ENCODE assay signal across 14 cellular contexts in the genomic region with DNA sequence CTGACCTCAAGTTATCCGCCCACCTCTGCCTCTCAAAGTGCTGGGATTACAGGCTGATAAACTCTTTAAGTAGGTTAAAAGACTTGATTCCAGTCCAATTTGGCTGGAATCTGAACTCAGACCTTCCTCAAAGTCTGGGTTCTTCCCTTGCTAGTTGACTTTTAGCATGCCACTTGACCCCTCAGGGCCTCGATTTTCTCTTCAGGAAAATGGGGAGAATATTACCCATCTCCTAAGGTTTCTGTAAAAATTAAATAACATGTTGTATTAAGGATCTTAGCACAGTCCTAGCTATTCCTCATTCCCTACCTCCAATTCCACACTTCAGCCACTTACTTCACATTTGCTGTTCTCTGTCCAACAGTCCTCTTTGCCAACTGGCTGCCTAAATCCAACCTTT. TPM values are rescaled to one million over a fixed set of nuclear protein-coding genes. Genes with fewer than 3 reads are reported as not detected.
DNase-seq lines count a peak whose midpoint lies in the region; ATAC-seq and TF ChIP-seq lines count a peak whose summit lies in the region.
"Had no signal": no experiment of that assay in that cellular context is flagged by ENCODE, and none has a peak within 500 bp of the region (broad histone marks: within the 10 kb centered on the region; RNA-seq: fewer than 3 reads in every experiment).

No MANE protein-coding gene starts in this region.

- H3K27me3 Mint-ChIP-seq in endodermal cell (ENCODE audit: insufficient read depth): no peaks in the 10 kb centered on the region
- H3K27me3 Mint-ChIP-seq in neural progenitor cell (ENCODE audit: insufficient read depth, low read depth): no peaks in the 10 kb centered on the region
- H3K27me3 Mint-ChIP-seq in CD8-positive, alpha-beta T cell (ENCODE audit: low read depth): no peaks in the 10 kb centered on the region
- H3K27me3 Mint-ChIP-seq: activated CD4-positive, alpha-beta memory T cell treated with anti-CD3 and anti-CD28 coated beads, Interleukin-2, amount 10 ng/mL, durations not matched to agents 7 days and 5 days had no signal

- WGBS in endodermal cell (ENCODE audit: insufficient coverage in 1 of 2, insufficient read length in 1 of 2), 2 experiments: 80 to 86% methylated on average over 1 to 2 of the region's 2 CpGs

- H3K9me3 ChIP-seq in BLaER1 treated with 17β-estradiol and CSF1 and Interleukin-3, amounts not matched to agents 10 nM and 100 nM (replicated peaks in 1 of 11): no peaks in the 10 kb centered on the region
- H3K9me3 ChIP-seq in Loucy (ENCODE audit: insufficient read depth, low read depth, low read length): no peaks in the 10 kb centered on the region
- no peaks in the 10 kb centered on the region for H3K9me3 ChIP-seq in endodermal cell (ENCODE audit: control insufficient read depth, low read length)
- no peaks in the 10 kb centered on the region for H3K9me3 ChIP-seq in neural progenitor cell (ENCODE audit: low read depth)
- no peaks in the 10 kb centered on the region for H3K9me3 ChIP-seq in CD8-positive, alpha-beta T cell (ENCODE audit: low read length)
- H3K9me3 ChIP-seq: colonic mucosa had no signal

- H3K36me3 ChIP-seq in BLaER1 treated with 17β-estradiol and CSF1 and Interleukin-3, amounts not matched to agents 10 nM and 100 nM: peaks cover 32 to 56% (median 39%) of the 10 kb centered on the region in 11 experiments
- H3K36me3 ChIP-seq in Loucy (ENCODE audit: insufficient read depth, low read length) (peaks cover 28% of the 10 kb centered on the region; the same call in 1 of the 2 replicates), endodermal cell (ENCODE audit: control insufficient read depth, insufficient read depth, low read length) (peaks cover 34% of the 10 kb centered on the region), neural progenitor cell (no peaks in the 10 kb centered on the region)
- H3K36me3 ChIP-seq in CD8-positive, alpha-beta T cell (ENCODE audit: insufficient read depth, low read length): peaks cover 12% of the 10 kb centered on the region

- H3K4me1 Mint-ChIP-seq in endodermal cell (peaks cover 22% of the 10 kb centered on the region), neural progenitor cell (peaks cover 31% of the 10 kb centered on the region)
- H3K4me1 Mint-ChIP-seq in CD8-positive, alpha-beta T cell (ENCODE audit: low read depth): peaks cover 49% of the 10 kb centered on the region

- H3K4me3 Mint-ChIP-seq in endodermal cell: peak overlapping the region; percentile 99
- peak overlapping the region; percentile 98 for H3K4me3 Mint-ChIP-seq in neural progenitor cell
- no peak overlapping the region for H3K4me3 Mint-ChIP-seq in CD8-positive, alpha-beta T cell

- intact Hi-C loops in CD8-positive, alpha-beta T cell (cut with DNase I, micrococcal nuclease): loop anchor here in 1 of 2 experiments (10.0 kb wide), 1 partner anchor 173 kb away; no protein-coding TSS in a partner anchor

- no peak overlapping the region for H3K27ac ChIP-seq in BLaER1 treated with 17β-estradiol and CSF1 and Interleukin-3, amounts not matched to agents 10 nM and 100 nM
- H3K27ac ChIP-seq in endodermal cell (ENCODE audit: low read depth, low read length) (no peak overlapping the region), neural progenitor cell (no peak overlapping the region)
- H3K27ac ChIP-seq in CD8-positive, alpha-beta T cell (ENCODE audit: low read depth, low read length): no peak overlapping the region
- H3K27ac ChIP-seq: colonic mucosa had no signal

- H3K4me1 ChIP-seq in BLaER1 treated with 17β-estradiol and CSF1 and Interleukin-3, amounts not matched to agents 10 nM and 100 nM: peaks cover 28 to 36% (median 34%) of the 10 kb centered on the region in 10 experiments
- H3K4me1 ChIP-seq in Loucy (ENCODE audit: insufficient read depth, low read length, poor library complexity, severe bottlenecking) (peaks cover 34% of the 10 kb centered on the region), endodermal cell (ENCODE audit: control insufficient read depth, insufficient read depth, low read length) (no peaks in the 10 kb centered on the region), neural progenitor cell (peaks cover 10% of the 10 kb centered on the region)
- peaks cover 29% of the 10 kb centered on the region for H3K4me1 ChIP-seq in CD8-positive, alpha-beta T cell (ENCODE audit: insufficient read depth, low read length)

- H2AFZ ChIP-seq in Loucy (ENCODE audit: low read length) (no peak overlapping the region), neural progenitor cell (replicated peaks) (no peak overlapping the region)

- no peaks in the 10 kb centered on the region for H3K9me3 Mint-ChIP-seq in endodermal cell
- no peaks in the 10 kb centered on the region for H3K9me3 Mint-ChIP-seq in neural progenitor cell
- no peaks in the 10 kb centered on the region for H3K9me3 Mint-ChIP-seq in CD8-positive, alpha-beta T cell
- H3K9me3 Mint-ChIP-seq: activated CD4-positive, alpha-beta memory T cell treated with anti-CD3 and anti-CD28 coated beads, Interleukin-2, amount 10 ng/mL, durations not matched to agents 7 days and 5 days; activated T-helper 1 cell treated with anti-CD3 and anti-CD28 coated beads, Interleukin-12 subunit alpha, Interleukin-12 subunit beta, Interleukin-2, Interleukin-4 antibody, amounts not matched to agents 30 ng/mL and 10 ng/mL and 1 ng/mL, durations not matched to agents 14 hours and 24 hours and 36 hours had no signal

- DNase-seq in endodermal cell: no peak
- DNase-seq in neural progenitor cell (ENCODE audit: low spot score): no peak
- DNase-seq in CD8-positive, alpha-beta T cell: no peak
- DNase-seq in NCI-H146 (lab: John Stamatoyannopoulos, UW): no peak
- DNase-seq in HEK293T (ENCODE audit: extremely low spot score): no peak
- DNase-seq in activated CD4-positive, alpha-beta T cell treated with anti-CD3 and anti-CD28 coated beads, Interleukin-2, amount 50 U/mL, for 1 hour: no peak
- DNase-seq: activated CD4-positive, alpha-beta memory T cell treated with anti-CD3 and anti-CD28 coated beads, Interleukin-2, amount 10 ng/mL, durations not matched to agents 7 days and 5 days; amygdala; colonic mucosa; KG1; left cardiac atrium had no signal

- H3K36me3 Mint-ChIP-seq in endodermal cell (ENCODE audit: low read depth): peaks cover 35% of the 10 kb centered on the region
- H3K36me3 Mint-ChIP-seq in neural progenitor cell: peaks cover 19% of the 10 kb centered on the region
- peaks cover 41% of the 10 kb centered on the region for H3K36me3 Mint-ChIP-seq in CD8-positive, alpha-beta T cell

- H4K20me1 ChIP-seq in BLaER1 treated with 17β-estradiol and CSF1 and Interleukin-3, amounts not matched to agents 10 nM and 100 nM: peaks cover 9 to 62% (median 47%) of the 10 kb centered on the region in 11 experiments; a peak in 19 of 22 replicates
- H4K20me1 ChIP-seq in Loucy (ENCODE audit: insufficient read depth, low read length, poor library complexity, severe bottlenecking) (peaks cover 11% of the 10 kb centered on the region), neural progenitor cell (ENCODE audit: low read depth) (peaks cover 44% of the 10 kb centered on the region)

- CTCF ChIA-PET in CD8-positive, alpha-beta T cell (lab: Charles Lee): no interaction called here
- CTCF ChIA-PET in HEK293T (lab: Yijun Ruan, JAX): no interaction called here

- H3F3A ChIP-seq in Loucy (ENCODE audit: low read depth) (no peaks in the 10 kb centered on the region), neural progenitor cell (ENCODE audit: low read depth) (no peaks in the 10 kb centered on the region)

- TF ChIP-seq CTCF in Loucy (conservative IDR thresholded peaks at IDR 0.05; ENCODE audit: low read length) (no peak), endodermal cell (conservative IDR thresholded peaks at IDR 0.05) (no peak), neural progenitor cell (IDR thresholded peaks at IDR 0.05) (no peak)
- TF ChIP-seq CTCF in CD8-positive, alpha-beta T cell (IDR thresholded peaks at IDR 0.05): no peak

- ATAC-seq in CD8-positive, alpha-beta T cell: no peak

- H3K27ac Mint-ChIP-seq in endodermal cell (no peak overlapping the region), neural progenitor cell (no peak overlapping the region)
- no peak overlapping the region for H3K27ac Mint-ChIP-seq in CD8-positive, alpha-beta T cell
- H3K27ac Mint-ChIP-seq: activated CD4-positive, alpha-beta memory T cell treated with anti-CD3 and anti-CD28 coated beads, Interleukin-2, amount 10 ng/mL, durations not matched to agents 7 days and 5 days; activated T-helper 1 cell treated with anti-CD3 and anti-CD28 coated beads, Interleukin-12 subunit alpha, Interleukin-12 subunit beta, Interleukin-2, Interleukin-4 antibody, amounts not matched to agents 30 ng/mL and 10 ng/mL and 1 ng/mL, durations not matched to agents 14 hours and 24 hours and 36 hours had no signal

- no peaks in the 10 kb centered on the region for H3K9me2 ChIP-seq in Loucy (replicated peaks; ENCODE audit: low read depth, low read length)

- H3K9ac ChIP-seq in BLaER1 treated with 17β-estradiol and CSF1 and Interleukin-3, amounts not matched to agents 10 nM and 100 nM: peak overlapping the region in 7 of 11 experiments; percentile 6 to 87 (median 82); a peak in 4 of 22 replicates
- peak overlapping the region; percentile 74 for H3K9ac ChIP-seq in Loucy (ENCODE audit: low read depth, low read length, poor library complexity, severe bottlenecking)
- H3K9ac ChIP-seq in endodermal cell (ENCODE audit: extremely low read depth, low read length, poor library complexity, severe bottlenecking): no peak overlapping the region
- H3K9ac ChIP-seq in neural progenitor cell: no peak overlapping the region

- peak overlapping the region; percentile 83 to 97 (median 92); a peak in 20 of 22 replicates for H3K4me2 ChIP-seq in BLaER1 treated with 17β-estradiol and CSF1 and Interleukin-3, amounts not matched to agents 10 nM and 100 nM
- H3K4me2 ChIP-seq in Loucy (ENCODE audit: low read depth, low read length, poor library complexity, severe bottlenecking): peak overlapping the region; percentile 78
- peak overlapping the region; percentile 83 for H3K4me2 ChIP-seq in neural progenitor cell

- peaks cover 39% of the 10 kb centered on the region for H3K79me2 ChIP-seq in Loucy (ENCODE audit: insufficient read depth, low read length)
- H3K79me2 ChIP-seq in neural progenitor cell (ENCODE audit: low read depth): peaks cover 68% of the 10 kb centered on the region

- POLR2A ChIA-PET in CD8-positive, alpha-beta T cell (lab: Charles Lee): interaction anchor here (0.7 kb wide), 1 partner anchor 1332 kb away, joined by 3 read pairs; no protein-coding TSS in a partner anchor
- POLR2A ChIA-PET in HEK293T (lab: Yijun Ruan, JAX): no interaction called here

- H3K27me3 ChIP-seq in BLaER1 treated with 17β-estradiol and CSF1 and Interleukin-3, amounts not matched to agents 10 nM and 100 nM: no peaks in the 10 kb centered on the region
- H3K27me3 ChIP-seq in Loucy (ENCODE audit: insufficient read depth, low read length, poor library complexity, severe bottlenecking) (no peaks in the 10 kb centered on the region), endodermal cell (ENCODE audit: control insufficient read depth, insufficient read depth, low read length, poor library complexity, severe bottlenecking) (no peaks in the 10 kb centered on the region), neural progenitor cell (no peaks in the 10 kb centered on the region)
- H3K27me3 ChIP-seq in CD8-positive, alpha-beta T cell (ENCODE audit: insufficient read depth, low read length): no peaks in the 10 kb centered on the region
- H3K27me3 ChIP-seq: colonic mucosa had no signal

- no peak overlapping the region for H3K4me3 ChIP-seq in BLaER1 treated with 17β-estradiol and CSF1 and Interleukin-3, amounts not matched to agents 10 nM and 100 nM
- H3K4me3 ChIP-seq in Loucy (ENCODE audit: low read length, poor library complexity, severe bottlenecking) (peak overlapping the region; percentile 98), endodermal cell (ENCODE audit: low read length) (peak overlapping the region; percentile 99), neural progenitor cell (no peak overlapping the region)
- no peak overlapping the region for H3K4me3 ChIP-seq in CD8-positive, alpha-beta T cell (ENCODE audit: low read depth, low read length)

RNA-seq across cellular contexts. Expression of a gene that starts 1.9 kb away (rescaled TPM):
- total RNA-seq in endodermal cell (100 to 1,000 TPM; 138 TPM), neural progenitor cell (ENCODE audit: low replicate concordance) (60.9 and 117 TPM in 2 replicates)
- 73.5 TPM for polyA plus RNA-seq in endodermal cell (2013, experiment 1 of 2)
- 77.1 TPM for polyA plus RNA-seq in endodermal cell (2013, experiment 2 of 2)
- total RNA-seq in CD8-positive, alpha-beta T cell: 100 to 1,000 TPM; 110 to 114 TPM

RNA-seq across cellular contexts. Expression of a gene that starts 2.1 kb away (rescaled TPM):
- total RNA-seq in endodermal cell (10 to 100 TPM; 33.6 to 39.1 TPM), neural progenitor cell (ENCODE audit: low replicate concordance) (10.0 and 20.9 TPM in 2 replicates)
- 14.5 TPM for polyA plus RNA-seq in endodermal cell (2013, experiment 1 of 2)
- polyA plus RNA-seq in endodermal cell (2013, experiment 2 of 2): 13.9 TPM
- 10 to 100 TPM; 16.0 to 18.9 TPM for total RNA-seq in CD8-positive, alpha-beta T cell

Comparison
In these comparisons a context has a peak if more than half of its experiments do, and no peak if none do; other contexts are left out.
1. H3K4me3 ChIP-seq: peak in Loucy (single experiment) and endodermal cell (single experiment); none in BLaER1 treated with 17β-estradiol and CSF1 and Interleukin-3, amounts not matched to agents 10 nM and 100 nM (0 of 10), neural progenitor cell (single experiment) and CD8-positive, alpha-beta T cell (single experiment).
2. H3K9ac ChIP-seq: peak in BLaER1 treated with 17β-estradiol and CSF1 and Interleukin-3, amounts not matched to agents 10 nM and 100 nM (7 of 11) and Loucy (single experiment); none in endodermal cell (single experiment) and neural progenitor cell (single experiment).
3. Peak in every context shown above with its lines, with median percentiles within 50 percentile points of each other: H3K4me2 ChIP-seq.